Comparison of ENCODE assay signal across 20 cellular contexts in the genomic region with DNA sequence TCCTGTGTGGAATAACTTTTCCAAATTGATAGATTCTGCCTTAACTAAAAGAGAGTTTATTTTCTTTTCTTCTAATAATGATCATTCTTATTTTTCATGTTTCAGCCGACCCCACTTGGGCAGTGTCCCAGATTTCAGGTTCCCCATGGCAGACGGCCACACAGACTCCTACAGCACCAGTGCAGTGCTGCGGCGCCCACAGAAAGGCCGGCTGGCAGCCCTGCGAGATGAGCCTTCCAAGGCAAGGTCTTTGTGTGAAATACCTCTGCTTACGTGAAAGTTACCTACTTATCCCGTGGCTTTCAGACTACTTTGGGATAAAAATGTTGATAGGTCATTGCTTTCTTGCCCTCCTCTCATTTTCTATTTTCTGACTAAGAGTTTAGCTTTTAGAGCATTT.
"Had no signal": no experiment of that assay in that cellular context is flagged by ENCODE, and none has a peak within 500 bp of the region (broad histone marks: within the 10 kb centered on the region; RNA-seq: fewer than 3 reads in every experiment).

No MANE protein-coding gene starts in this region.

- H2AFZ ChIP-seq: hepatocyte had no signal

- H3K4me2 ChIP-seq: hepatocyte had no signal

- H3K4me3 ChIP-seq: hepatocyte, left lung, left ventricle myocardium inferior, lower lobe of right lung, lung, mucosa of descending colon had no signal

- H3K79me2 ChIP-seq: hepatocyte had no signal

- ATAC-seq: left colon, left lobe of liver, left lung, lower lobe of right lung, mucosa of descending colon had no signal

- H3K27me3 ChIP-seq: hepatocyte, left lung had no signal

- H3K9me3 ChIP-seq: left lung, left ventricle myocardium inferior, lower lobe of right lung, mucosa of descending colon had no signal

- H3K27ac ChIP-seq: hepatocyte, left lung, left ventricle myocardium inferior, lower lobe of right lung had no signal

- DNase-seq: hippocampal formation, hypothalamus, immature natural killer cell, islet precursor cell, kidney, kidney glomerular epithelial cell, left cardiac atrium, left colon, left lung, left ventricle myocardium inferior, left ventricle myocardium superior, lower lobe of right lung, mammary epithelial cell, mesenchymal stem cell, mesendoderm, midbrain, mucosa of descending colon had no signal

- H3K4me1 ChIP-seq: left lung, lower lobe of right lung had no signal
